Comparison of ENCODE assay signal across 23 cellular contexts in the genomic region with DNA sequence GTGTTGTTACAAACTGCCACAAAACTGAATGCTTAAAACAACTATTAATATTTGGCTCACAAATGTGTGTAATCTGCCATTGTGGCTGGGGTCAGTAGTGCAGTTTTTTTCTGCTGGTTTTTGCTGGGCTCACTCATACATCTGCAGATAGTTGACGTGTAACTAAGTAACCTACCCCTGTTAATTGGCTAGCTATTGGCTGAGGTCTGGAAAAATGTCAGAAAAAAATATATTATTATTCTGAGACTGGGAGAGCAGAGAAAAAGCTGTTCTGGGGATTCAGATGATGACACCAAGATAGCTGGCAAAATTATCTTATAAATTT.
"Had no signal": no experiment of that assay in that cellular context is flagged by ENCODE, and none has a peak within 500 bp of the region (broad histone marks: within the 10 kb centered on the region; RNA-seq: fewer than 3 reads in every experiment).

No MANE protein-coding gene starts in this region.

- H3K36me3 ChIP-seq: ascending aorta, esophagus muscularis mucosa, heart left ventricle, ovary, suprapubic skin, transverse colon, uterus had no signal

- H3K4me1 Mint-ChIP-seq: activated naive CD4-positive, alpha-beta T cell treated with anti-CD3 and anti-CD28 coated beads, Interleukin-2, amount 50 U/mL, for 24 hours; naive thymus-derived CD8-positive, alpha-beta T cell had no signal

- H3K4me3 ChIP-seq: ascending aorta, esophagus muscularis mucosa, heart left ventricle, ovary, psoas muscle, suprapubic skin, transverse colon, uterus had no signal

- H3K9me3 ChIP-seq: ascending aorta, esophagus muscularis mucosa, ovary, psoas muscle, suprapubic skin, transverse colon, uterus had no signal

- DNase-seq: activated CD4-positive, alpha-beta T cell treated with anti-CD3 and anti-CD28 coated beads for 1 hour; activated CD4-positive, alpha-beta T cell treated with anti-CD3 and anti-CD28 coated beads, Interleukin-2, amount 50 U/mL, for 4 hours; activated gamma-delta T cell; effector CD8-positive, alpha-beta T cell; heart left ventricle; kidney glomerular epithelial cell; naive thymus-derived CD8-positive, alpha-beta T cell; ovary; psoas muscle; right cardiac atrium; small intestine; stimulated activated CD4-positive, alpha-beta T cell treated with anti-CD3 and anti-CD28 coated beads, Interleukin-15, amount 100 ng/mL, for 24 hours; stimulated activated CD4-positive, alpha-beta T cell treated with anti-CD3 and anti-CD28 coated beads, Interleukin-2, amount 100 ng/mL, for 48 hours; T-helper 2 cell; transverse colon; uterus had no signal

- H3K36me3 Mint-ChIP-seq: activated naive CD4-positive, alpha-beta T cell treated with anti-CD3 and anti-CD28 coated beads, Interleukin-2, amount 50 U/mL, for 24 hours; naive thymus-derived CD8-positive, alpha-beta T cell had no signal

- H3K27me3 Mint-ChIP-seq: activated naive CD4-positive, alpha-beta T cell treated with anti-CD3 and anti-CD28 coated beads, Interleukin-2, amount 50 U/mL, for 24 hours; dendritic cell treated with granulocyte-macrophage colony-stimulating factor and Interleukin-4, amounts not matched to agents 40 ng/mL and 50 ng/mL, for 4 days; naive thymus-derived CD8-positive, alpha-beta T cell; stimulated activated naive CD8-positive, alpha-beta T cell treated with anti-CD3 and anti-CD28 coated beads, Interleukin-15, Interleukin-2, amounts not matched to agents 100 ng/mL and 50 ng/mL, for 24 hours had no signal

- H3K27me3 ChIP-seq: ascending aorta, esophagus muscularis mucosa, heart left ventricle, ovary, suprapubic skin, transverse colon, uterus had no signal

- H3K9me3 Mint-ChIP-seq: activated naive CD4-positive, alpha-beta T cell treated with anti-CD3 and anti-CD28 coated beads, Interleukin-2, amount 50 U/mL, for 24 hours; dendritic cell treated with granulocyte-macrophage colony-stimulating factor and Interleukin-4, amounts not matched to agents 40 ng/mL and 50 ng/mL, for 4 days had no signal

- H3K4me1 ChIP-seq: ascending aorta, esophagus muscularis mucosa, psoas muscle, suprapubic skin, transverse colon, uterus had no signal

- H3K4me3 Mint-ChIP-seq: activated naive CD4-positive, alpha-beta T cell treated with anti-CD3 and anti-CD28 coated beads, Interleukin-2, amount 50 U/mL, for 24 hours; dendritic cell treated with granulocyte-macrophage colony-stimulating factor and Interleukin-4, amounts not matched to agents 40 ng/mL and 50 ng/mL, for 4 days; naive thymus-derived CD8-positive, alpha-beta T cell; stimulated activated naive CD8-positive, alpha-beta T cell treated with anti-CD3 and anti-CD28 coated beads, Interleukin-15, Interleukin-2, amounts not matched to agents 100 ng/mL and 50 ng/mL, for 24 hours had no signal

- H3K27ac Mint-ChIP-seq: activated naive CD4-positive, alpha-beta T cell treated with anti-CD3 and anti-CD28 coated beads, Interleukin-2, amount 50 U/mL, for 24 hours; dendritic cell treated with granulocyte-macrophage colony-stimulating factor and Interleukin-4, amounts not matched to agents 40 ng/mL and 50 ng/mL, for 4 days; naive thymus-derived CD8-positive, alpha-beta T cell; stimulated activated naive CD8-positive, alpha-beta T cell treated with anti-CD3 and anti-CD28 coated beads, Interleukin-15, Interleukin-2, amounts not matched to agents 100 ng/mL and 50 ng/mL, for 24 hours had no signal

- H3K27ac ChIP-seq: ascending aorta, esophagus muscularis mucosa, heart left ventricle, ovary, psoas muscle, suprapubic skin, transverse colon, uterus, VCaP had no signal
